ENCODE assay signal across 13 cellular contexts in the genomic region with DNA sequence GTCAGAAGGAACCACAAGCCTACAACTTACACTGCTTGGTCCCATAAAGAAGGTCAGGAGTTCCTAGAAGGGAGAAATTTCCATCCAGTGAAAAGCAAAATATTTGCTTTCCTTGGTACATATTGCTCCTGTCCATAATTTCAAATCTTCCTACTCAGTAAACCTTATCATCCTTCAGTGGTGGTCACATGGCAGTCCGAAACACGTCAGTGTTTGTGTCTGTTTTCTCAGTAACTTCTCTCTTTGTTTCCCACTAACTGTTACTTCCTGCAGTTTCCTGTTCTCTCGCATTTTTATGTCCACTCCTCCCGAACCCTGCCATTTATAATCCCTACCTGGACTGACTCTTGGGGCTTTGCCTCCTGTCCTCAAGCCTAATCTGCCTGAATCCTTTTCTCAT.
DNase-seq lines count a peak whose midpoint lies in the region; ATAC-seq, FAIRE-seq and TF ChIP-seq lines count a peak whose summit lies in the region.
"Had no signal": no experiment of that assay in that cellular context is flagged by ENCODE, and none has a peak within 500 bp of the region (broad histone marks: within the 10 kb centered on the region; RNA-seq: fewer than 3 reads in every experiment).

No MANE protein-coding gene starts in this region.

- TF ChIP-seq RAD21 in K562 (CRISPR knock-in tag; conservative IDR thresholded peaks at IDR 0.05 in 1 of 2, IDR thresholded peaks at IDR 0.05 in 1 of 2), result no peak

- H3K9me1 ChIP-seq in K562 (ENCODE audit: control insufficient read depth, insufficient read depth, low read length), result no peaks in the 10 kb centered on the region

- no peak for TF ChIP-seq EP300 in K562 (IDR thresholded peaks at IDR 0.05; ENCODE audit: low read length)
- peak; percentile 20 to 45 for TF ChIP-seq EP300 in tibial nerve (IDR thresholded peaks at IDR 0.05)

- CTCF ChIA-PET in activated naive CD4-positive, alpha-beta T cell treated with anti-CD3 and anti-CD28 coated beads, Interleukin-2, amount 10 ng/mL, durations not matched to agents 7 days and 5 days (lab: Charles Lee), result interaction anchor here (0.9 kb wide), 1 partner anchor 507 kb away, joined by 3 read pairs; no protein-coding TSS in a partner anchor
- CTCF ChIA-PET in K562 (lab: Yijun Ruan, JAX; ENCODE audit: low intra/inter-chr PET ratio), result no interaction called here
- CTCF ChIA-PET in MCF 10A (lab: Yijun Ruan, JAX), result no interaction called here

- no peaks in the 10 kb centered on the region for H3K27me3 Mint-ChIP-seq in activated naive CD4-positive, alpha-beta T cell treated with anti-CD3 and anti-CD28 coated beads, Interleukin-2, amount 10 ng/mL, durations not matched to agents 7 days and 5 days
- no peaks in the 10 kb centered on the region for H3K27me3 Mint-ChIP-seq in MCF 10A (ENCODE audit: insufficient read depth, unreplicated experiment)
- H3K27me3 Mint-ChIP-seq: activated B cell treated with CpG ODN at 0.5 μM for 24 hours had no signal

- 13% methylated on average over 4 of the region's 4 CpGs for whole genome bisulfite sequencing in K562 (ENCODE audit: insufficient coverage, low coverage, missing lambda C conversion rate)
- WGBS in tibial nerve, 2 donors, result 35 to 45% methylated on average over 4 of the region's 4 CpGs

- peak overlapping the region; percentile 88 for H3K27ac Mint-ChIP-seq in activated naive CD4-positive, alpha-beta T cell treated with anti-CD3 and anti-CD28 coated beads, Interleukin-2, amount 10 ng/mL, durations not matched to agents 7 days and 5 days
- no peak overlapping the region for H3K27ac Mint-ChIP-seq in MCF 10A (ENCODE audit: low read depth, unreplicated experiment)
- H3K27ac Mint-ChIP-seq: activated B cell treated with CpG ODN at 0.5 μM for 24 hours had no signal

- H3K9me3 Mint-ChIP-seq in activated naive CD4-positive, alpha-beta T cell treated with anti-CD3 and anti-CD28 coated beads, Interleukin-2, amount 10 ng/mL, durations not matched to agents 7 days and 5 days, result peaks cover 3% of the 10 kb centered on the region
- H3K9me3 Mint-ChIP-seq in MCF 10A (ENCODE audit: unreplicated experiment), result no peaks in the 10 kb centered on the region
- H3K9me3 Mint-ChIP-seq: activated B cell treated with CpG ODN at 0.5 μM for 24 hours had no signal

- 0 out of 3 replicates have a peak, but pooled peaks cover 1% of the 10 kb centered on the region for H3K36me3 ChIP-seq in K562 (ENCODE audit: control insufficient read depth, insufficient read depth, low read length)
- no peaks in the 10 kb centered on the region for H3K36me3 ChIP-seq in lower lobe of right lung
- H3K36me3 ChIP-seq in tibial nerve, result no peaks in the 10 kb centered on the region

- H3K36me3 Mint-ChIP-seq in activated naive CD4-positive, alpha-beta T cell treated with anti-CD3 and anti-CD28 coated beads, Interleukin-2, amount 10 ng/mL, durations not matched to agents 7 days and 5 days, result peaks cover 15% of the 10 kb centered on the region
- no peaks in the 10 kb centered on the region for H3K36me3 Mint-ChIP-seq in MCF 10A (ENCODE audit: insufficient read depth, unreplicated experiment)

- H3K79me2 ChIP-seq in K562 (ENCODE audit: control insufficient read depth, insufficient read depth, low read length), result no peaks in the 10 kb centered on the region

- peaks cover 54% of the 10 kb centered on the region for H3K4me1 Mint-ChIP-seq in activated naive CD4-positive, alpha-beta T cell treated with anti-CD3 and anti-CD28 coated beads, Interleukin-2, amount 10 ng/mL, durations not matched to agents 7 days and 5 days
- no peaks in the 10 kb centered on the region for H3K4me1 Mint-ChIP-seq in MCF 10A (ENCODE audit: insufficient read depth, unreplicated experiment)
- H3K4me1 Mint-ChIP-seq: activated B cell treated with CpG ODN at 0.5 μM for 24 hours had no signal

- no peaks in the 10 kb centered on the region for H4K20me1 ChIP-seq in K562 (replicated peaks; ENCODE audit: control insufficient read depth, insufficient read depth, low read length)

- intact Hi-C loops in K562 (cut with micrococcal nuclease) (no loop called here), lower lobe of right lung (cut with DNase I) (no loop called here), MCF 10A (cut with micrococcal nuclease) (no loop called here)

- no peaks in the 10 kb centered on the region for H3K9me3 ChIP-seq in K562 (replicated peaks; ENCODE audit: control insufficient read depth, insufficient read depth, low read depth, low read length)
- H3K9me3 ChIP-seq in lower lobe of right lung, result no peaks in the 10 kb centered on the region
- no peaks in the 10 kb centered on the region for H3K9me3 ChIP-seq in tibial nerve
- H3K9me3 ChIP-seq: psoas muscle had no signal

- no peak overlapping the region; the same call in 1 of the 2 replicates for H3K4me2 ChIP-seq in K562 (ENCODE audit: insufficient read depth, low read length)

- peaks cover 0 to 10% of the 10 kb centered on the region in 2 experiments; a peak in 3 of 5 replicates for H3K4me1 ChIP-seq in K562 (replicated peaks in 1 of 2; ENCODE audit: control insufficient read depth in 2 of 2, insufficient read depth in 2 of 2, low read length in 2 of 2)
- peaks cover 26% of the 10 kb centered on the region for H3K4me1 ChIP-seq in lower lobe of right lung
- H3K4me1 ChIP-seq in tibial nerve, result peaks cover 0 to 30% (median 11%) of the 10 kb centered on the region in 4 donors
- H3K4me1 ChIP-seq: psoas muscle had no signal

- no peak for TF ChIP-seq CTCF in K562 (IDR thresholded peaks at IDR 0.05 in 2 of 3, conservative IDR thresholded peaks at IDR 0.05 in 1 of 3; ENCODE audit: insufficient read depth in 2 of 3, low read depth in 1 of 3, low read length in 3 of 3)
- no peak for TF ChIP-seq CTCF in lower lobe of right lung (IDR thresholded peaks at IDR 0.05)
- no peak for TF ChIP-seq CTCF in tibial nerve (IDR thresholded peaks at IDR 0.05)
- TF ChIP-seq CTCF in MCF 10A (IDR thresholded peaks at IDR 0.05; ENCODE audit: unreplicated experiment), result no peak

- POLR2A ChIA-PET in K562 (lab: Yijun Ruan, JAX), result no interaction called here
- POLR2A ChIA-PET in MCF 10A (lab: Yijun Ruan, JAX), result interaction anchor here (2.3 kb wide), 1 partner anchor 9 kb away, joined by 5 read pairs; no protein-coding TSS in a partner anchor

- 0 out of 2 replicates have a peak overlapping the region, but pooled peaks have one; percentile 21 for H2AFZ ChIP-seq in K562 (ENCODE audit: low read depth, low read length)

- no peaks in the 10 kb centered on the region for H3K27me3 ChIP-seq in K562 (ENCODE audit: control insufficient read depth in 2 of 2, insufficient read depth in 2 of 2, low read length in 2 of 2)
- H3K27me3 ChIP-seq in lower lobe of right lung (ENCODE audit: low read depth), result no peaks in the 10 kb centered on the region
- no peaks in the 10 kb centered on the region for H3K27me3 ChIP-seq in tibial nerve

- H3K27ac ChIP-seq in K562 (ENCODE audit: extremely low read depth, low read depth, low read length), result no peak overlapping the region
- H3K27ac ChIP-seq in lower lobe of right lung, result peak overlapping the region; percentile 56
- peak overlapping the region in 3 of 4 donors; percentile 13 to 72 (median 44) for H3K27ac ChIP-seq in tibial nerve
- H3K27ac ChIP-seq: psoas muscle had no signal

- in situ Hi-C loops in K562 (cut with MboI), result no loop called here

- DNase-seq in activated naive CD4-positive, alpha-beta T cell treated with anti-CD3 and anti-CD28 coated beads, Interleukin-2, amount 10 ng/mL, durations not matched to agents 7 days and 5 days, result no peak
- DNase-seq in activated naive CD4-positive, alpha-beta T cell treated with anti-CD3 and anti-CD28 coated beads, Interleukin-2, amount 50 U/mL, for 16 hours, result no peak
- DNase-seq in K562 (ENCODE audit: extremely low read depth in 1 of 4, low spot score in 3 of 4) (no peak), lower lobe of right lung (no peak), tibial nerve (ENCODE audit: low spot score in 2 of 2) (no peak), NCI-H2196 treated with DMSO at 0.1 percent for 48 hours (lab: John Stamatoyannopoulos, UW; ENCODE audit: unreplicated experiment) (no peak), MCF 10A (ENCODE audit: unreplicated experiment) (no peak)
- DNase-seq: activated B cell treated with CpG ODN at 0.5 μM for 24 hours; activated effector memory CD4-positive, alpha-beta T cell treated with anti-CD3 and anti-CD28 coated beads, Interleukin-2, amount 50 U/mL, for 16 hours; glutamatergic neuron; NCI-H2171; psoas muscle had no signal

- no peak overlapping the region for H3K9ac ChIP-seq in K562 (ENCODE audit: insufficient read depth in 1 of 2, low read depth in 2 of 2, low read length in 2 of 2)

- no peak overlapping the region for H3K4me3 ChIP-seq in K562
- peak overlapping the region; percentile 18 for H3K4me3 ChIP-seq in lower lobe of right lung
- H3K4me3 ChIP-seq in tibial nerve, result no peak overlapping the region
- H3K4me3 ChIP-seq: psoas muscle had no signal

- peak overlapping the region; percentile 21 for H3K4me3 Mint-ChIP-seq in activated naive CD4-positive, alpha-beta T cell treated with anti-CD3 and anti-CD28 coated beads, Interleukin-2, amount 10 ng/mL, durations not matched to agents 7 days and 5 days
- no peak overlapping the region for H3K4me3 Mint-ChIP-seq in MCF 10A (ENCODE audit: unreplicated experiment)
- H3K4me3 Mint-ChIP-seq: activated B cell treated with CpG ODN at 0.5 μM for 24 hours had no signal

- no TSS peak for BruUV-seq in K562 (replicated peaks; lab: Mats Ljungman, UMichigan)
- no TSS peak for BruUV-seq in MCF 10A (replicated peaks; lab: Mats Ljungman, UMichigan)

- no peak for TF ChIP-seq POLR2A in K562 (conservative IDR thresholded peaks at IDR 0.05)
- no peak for TF ChIP-seq POLR2A in tibial nerve (IDR thresholded peaks at IDR 0.05)

- ATAC-seq in K562 (no peak), lower lobe of right lung (no peak), GM18867 (IDR thresholded peaks at IDR 0.05; ENCODE audit: unreplicated experiment) (no peak)
- ATAC-seq: psoas muscle had no signal

- no peak for FAIRE-seq in K562 (lab: Jason Lieb, UNC)

TF ChIP-seq in K562, 482 proteins besides CTCF, POLR2A, EP300 and RAD21 (continues in another document):
- no peak for TF ChIP-seq ZBTB17 (CRISPR knock-in tag; IDR thresholded peaks at IDR 0.05)
- no peak for TF ChIP-seq ZNF444 (CRISPR knock-in tag; IDR thresholded peaks at IDR 0.05)
- TF ChIP-seq, protein P1, sequence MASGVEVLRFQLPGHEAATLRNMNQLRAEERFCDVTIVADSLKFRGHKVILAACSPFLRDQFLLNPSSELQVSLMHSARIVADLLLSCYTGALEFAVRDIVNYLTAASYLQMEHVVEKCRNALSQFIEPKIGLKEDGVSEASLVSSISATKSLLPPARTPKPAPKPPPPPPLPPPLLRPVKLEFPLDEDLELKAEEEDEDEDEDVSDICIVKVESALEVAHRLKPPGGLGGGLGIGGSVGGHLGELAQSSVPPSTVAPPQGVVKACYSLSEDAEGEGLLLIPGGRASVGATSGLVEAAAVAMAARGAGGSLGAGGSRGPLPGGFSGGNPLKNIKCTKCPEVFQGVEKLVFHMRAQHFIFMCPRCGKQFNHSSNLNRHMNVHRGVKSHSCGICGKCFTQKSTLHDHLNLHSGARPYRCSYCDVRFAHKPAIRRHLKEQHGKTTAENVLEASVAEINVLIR (CRISPR knock-in tag; IDR thresholded peaks at IDR 0.05), result no peak
- TF ChIP-seq ZNF551 (CRISPR knock-in tag; IDR thresholded peaks at IDR 0.05), result no peak
- TF ChIP-seq JUND (IDR thresholded peaks at IDR 0.05; ENCODE audit: borderline replicate concordance, low read depth, low read length), result 0 out of 2 replicates have a peak, but pooled peaks have one; percentile 4
- TF ChIP-seq JUND (tag; IDR thresholded peaks at IDR 0.05; ENCODE audit: borderline replicate concordance, low read depth, low read length), result no peak; the same call in 2 of the 3 replicates
